ENCODE assay signal across 11 cellular contexts in genomic region chr12:62522984-62523383, GRCh38. TPM values are rescaled to one million over a fixed set of nuclear protein-coding genes. Genes with fewer than 3 reads are reported as not detected.
DNase-seq lines count a peak whose midpoint lies in the region; ATAC-seq and TF ChIP-seq lines count a peak whose summit lies in the region.
"Had no signal": no experiment of that assay in that cellular context is flagged by ENCODE, and none has a peak within 500 bp of the region (broad histone marks: within the 10 kb centered on the region; RNA-seq: fewer than 3 reads in every experiment).

No MANE protein-coding gene starts in this region.

- intact Hi-C loops in activated T-helper 1 cell treated with anti-CD3 and anti-CD28 coated beads, Interleukin-12 subunit alpha, Interleukin-12 subunit beta, Interleukin-2, Interleukin-4 antibody, amounts not matched to agents 30 ng/mL and 10 ng/mL and 1 ng/mL, durations not matched to agents 14 hours and 24 hours and 36 hours (cut with micrococcal nuclease): loop anchor here (5.0 to 10.0 kb wide), 3 partner anchors 86 to 582 kb away; no protein-coding TSS in a partner anchor

- H3K9me3 Mint-ChIP-seq in activated T-cell treated with anti-CD3 and anti-CD28 coated beads, Interleukin-2, amount 50 U/mL, for 24 hours: no peaks in the 10 kb centered on the region
- no peaks in the 10 kb centered on the region for H3K9me3 Mint-ChIP-seq in activated T-helper 1 cell treated with anti-CD3 and anti-CD28 coated beads, Interleukin-12 subunit alpha, Interleukin-12 subunit beta, Interleukin-2, Interleukin-4 antibody, amounts not matched to agents 30 ng/mL and 10 ng/mL and 1 ng/mL, durations not matched to agents 14 hours and 24 hours and 36 hours
- H3K9me3 Mint-ChIP-seq: natural killer cell had no signal

- no peak overlapping the region for H3K4me3 Mint-ChIP-seq in activated T-cell treated with anti-CD3 and anti-CD28 coated beads, Interleukin-2, amount 50 U/mL, for 24 hours
- no peak overlapping the region for H3K4me3 Mint-ChIP-seq in activated T-helper 1 cell treated with anti-CD3 and anti-CD28 coated beads, Interleukin-12 subunit alpha, Interleukin-12 subunit beta, Interleukin-2, Interleukin-4 antibody, amounts not matched to agents 30 ng/mL and 10 ng/mL and 1 ng/mL, durations not matched to agents 14 hours and 24 hours and 36 hours
- H3K4me3 Mint-ChIP-seq: natural killer cell had no signal

- H3K36me3 Mint-ChIP-seq in activated T-cell treated with anti-CD3 and anti-CD28 coated beads, Interleukin-2, amount 50 U/mL, for 24 hours (ENCODE audit: low read depth): peaks cover 52% of the 10 kb centered on the region
- H3K36me3 Mint-ChIP-seq in activated T-helper 1 cell treated with anti-CD3 and anti-CD28 coated beads, Interleukin-12 subunit alpha, Interleukin-12 subunit beta, Interleukin-2, Interleukin-4 antibody, amounts not matched to agents 30 ng/mL and 10 ng/mL and 1 ng/mL, durations not matched to agents 14 hours and 24 hours and 36 hours (ENCODE audit: low read depth): peaks cover 7% of the 10 kb centered on the region
- H3K36me3 Mint-ChIP-seq: natural killer cell had no signal

- H3K27me3 Mint-ChIP-seq in activated T-cell treated with anti-CD3 and anti-CD28 coated beads, Interleukin-2, amount 50 U/mL, for 24 hours: no peaks in the 10 kb centered on the region
- no peaks in the 10 kb centered on the region for H3K27me3 Mint-ChIP-seq in activated T-helper 1 cell treated with anti-CD3 and anti-CD28 coated beads, Interleukin-12 subunit alpha, Interleukin-12 subunit beta, Interleukin-2, Interleukin-4 antibody, amounts not matched to agents 30 ng/mL and 10 ng/mL and 1 ng/mL, durations not matched to agents 14 hours and 24 hours and 36 hours (ENCODE audit: insufficient read depth)

- H3K27ac Mint-ChIP-seq in activated T-cell treated with anti-CD3 and anti-CD28 coated beads, Interleukin-2, amount 50 U/mL, for 24 hours: peak overlapping the region; percentile 48
- peak overlapping the region; percentile 31 for H3K27ac Mint-ChIP-seq in activated T-helper 1 cell treated with anti-CD3 and anti-CD28 coated beads, Interleukin-12 subunit alpha, Interleukin-12 subunit beta, Interleukin-2, Interleukin-4 antibody, amounts not matched to agents 30 ng/mL and 10 ng/mL and 1 ng/mL, durations not matched to agents 14 hours and 24 hours and 36 hours

- no peak overlapping the region for H3K4me3 ChIP-seq in retinal pigment epithelial cell (ENCODE audit: low read length)

- DNase-seq in activated T-cell treated with anti-CD3 and anti-CD28 coated beads, Interleukin-2, amount 50 U/mL, for 24 hours: no peak
- DNase-seq in activated T-cell treated with anti-CD3 and anti-CD28 coated beads for 4 hours (no peak), retinal pigment epithelial cell (ENCODE audit: low read depth) (no peak), NCI-H2171 (lab: John Stamatoyannopoulos, UW) (no peak), NCI-H2196 treated with DMSO at 0.1 percent for 48 hours (lab: John Stamatoyannopoulos, UW; ENCODE audit: unreplicated experiment) (no peak), RPMI8226 (no peak)
- DNase-seq in activated T-helper 1 cell treated with anti-CD3 and anti-CD28 coated beads, Interleukin-12 subunit alpha, Interleukin-12 subunit beta, Interleukin-2, Interleukin-4 antibody, amounts not matched to agents 30 ng/mL and 10 ng/mL and 1 ng/mL, durations not matched to agents 14 hours and 24 hours and 36 hours (ENCODE audit: low spot score): no peak
- DNase-seq: activated CD8-positive, alpha-beta memory T cell treated with anti-CD3 and anti-CD28 coated beads, Interleukin-2, amount 50 U/mL, for 48 hours; Calu3; natural killer cell had no signal

- H3K4me1 Mint-ChIP-seq in activated T-cell treated with anti-CD3 and anti-CD28 coated beads, Interleukin-2, amount 50 U/mL, for 24 hours (ENCODE audit: low read depth): peaks cover 37% of the 10 kb centered on the region
- peaks cover 14% of the 10 kb centered on the region for H3K4me1 Mint-ChIP-seq in activated T-helper 1 cell treated with anti-CD3 and anti-CD28 coated beads, Interleukin-12 subunit alpha, Interleukin-12 subunit beta, Interleukin-2, Interleukin-4 antibody, amounts not matched to agents 30 ng/mL and 10 ng/mL and 1 ng/mL, durations not matched to agents 14 hours and 24 hours and 36 hours (ENCODE audit: low read depth)

- ATAC-seq in HG02759 (IDR thresholded peaks at IDR 0.05; ENCODE audit: unreplicated experiment): peak; percentile 56

- TF ChIP-seq CTCF in retinal pigment epithelial cell (conservative IDR thresholded peaks at IDR 0.05; ENCODE audit: low read depth, low read length): peak; percentile 15

RNA-seq across cellular contexts. Expression of gene MON2, which starts 56.4 kb away (rescaled TPM):
- 33.1 and 40.8 TPM in 2 replicates for total RNA-seq in activated T-helper 1 cell treated with anti-CD3 and anti-CD28 coated beads, Interleukin-12 subunit alpha, Interleukin-12 subunit beta, Interleukin-2, Interleukin-4 antibody, amounts not matched to agents 30 ng/mL and 10 ng/mL and 1 ng/mL, durations not matched to agents 14 hours and 24 hours and 36 hours
